In the genomic region with DNA sequence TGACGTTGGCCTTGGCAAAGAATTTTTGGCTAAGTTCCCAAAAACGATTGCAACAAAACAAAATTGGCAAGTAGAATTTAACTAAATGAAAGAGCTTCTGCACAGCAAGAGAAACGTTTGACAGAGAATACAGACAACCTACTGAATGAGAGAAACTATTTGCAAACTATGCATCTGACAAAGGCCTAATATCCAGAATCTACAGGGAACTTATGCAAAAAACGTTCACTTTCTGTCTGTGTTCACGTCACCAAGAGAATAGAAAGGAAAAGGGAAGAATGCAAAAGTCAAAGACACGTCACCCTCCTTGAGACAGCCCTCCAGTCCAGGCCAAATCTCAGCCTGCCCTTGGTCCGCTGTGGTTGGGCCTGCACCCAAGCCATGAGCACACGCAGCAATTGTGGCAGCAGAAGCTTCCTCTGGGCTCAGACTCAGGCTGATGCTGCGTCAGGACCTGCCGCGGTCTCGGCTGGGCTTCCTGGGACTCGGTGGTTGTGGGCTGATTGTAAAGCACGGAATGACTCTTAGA, we compare ENCODE assay signal across 8 cellular contexts.
DNase-seq lines count a peak whose midpoint lies in the region; ATAC-seq and TF ChIP-seq lines count a peak whose summit lies in the region.
"Not testable (repeated sequence)": the region's sequence is repeated elsewhere in the genome, so short reads cannot be mapped to it uniquely, and the experiment has no call there.

No MANE protein-coding gene starts in this region.

- not testable (repeated sequence) for H3K9ac ChIP-seq in MM.1S (ENCODE audit: low read length)

- H3K4me1 ChIP-seq in CD8-positive, alpha-beta memory T cell (ENCODE audit: insufficient read depth, low read length); MM.1S (ENCODE audit: low read length); adrenal gland (replicated peaks in 1 of 2); psoas muscle; upper lobe of right lung: not testable (repeated sequence)

- H3K27me3 Mint-ChIP-seq in CD8-positive, alpha-beta memory T cell; T-helper 17 cell: not testable (repeated sequence)

- H3K4me2 ChIP-seq in MM.1S (ENCODE audit: low read depth, low read length) = peak overlapping the region; percentile 17; the same call in 1 of the 2 replicates

- H2AFZ ChIP-seq in MM.1S (ENCODE audit: low read length) = not testable (repeated sequence)

- not testable (repeated sequence) for H3K4me3 ChIP-seq in CD8-positive, alpha-beta memory T cell (ENCODE audit: low read length); MM.1S (ENCODE audit: low read length)
- H3K4me3 ChIP-seq in adrenal gland = peak overlapping the region in 1 of 4 donors; percentile 50
- peak overlapping the region; percentile 49 for H3K4me3 ChIP-seq in psoas muscle
- H3K4me3 ChIP-seq in upper lobe of right lung = peak overlapping the region; percentile 28

- POLR2A ChIA-PET in CD8-positive, alpha-beta memory T cell (lab: Charles Lee) = not testable (repeated sequence)

- TF ChIP-seq POLR2A in adrenal gland (IDR thresholded peaks at IDR 0.05) = peak in 1 of 2 donors; percentile 74

- not testable (repeated sequence) for H3K27ac ChIP-seq in CD8-positive, alpha-beta memory T cell (ENCODE audit: low read depth, low read length)
- H3K27ac ChIP-seq in MM.1S (ENCODE audit: low read length) (peak overlapping the region; percentile 32; the same call in 1 of the 2 replicates), adrenal gland (peak overlapping the region; percentile 74 to 84 (median 78)), psoas muscle (peak overlapping the region; percentile 84), upper lobe of right lung (peak overlapping the region; percentile 72)

- not testable (repeated sequence) for H3K36me3 Mint-ChIP-seq in CD8-positive, alpha-beta memory T cell; T-helper 17 cell (ENCODE audit: low read depth)

- not testable (repeated sequence) for H4K20me1 ChIP-seq in MM.1S (ENCODE audit: insufficient read depth, low read length)

- H3K36me3 ChIP-seq in CD8-positive, alpha-beta memory T cell (ENCODE audit: insufficient read depth, low read length); MM.1S (replicated peaks; ENCODE audit: insufficient read depth, low read length); adrenal gland (replicated peaks in 1 of 2); psoas muscle (ENCODE audit: insufficient read depth in 1 of 2, low read depth in 1 of 2); upper lobe of right lung: not testable (repeated sequence)

- H3K9me2 ChIP-seq in MM.1S (replicated peaks; ENCODE audit: insufficient read depth, low read length) = not testable (repeated sequence)

- not testable (repeated sequence) for TF ChIP-seq CTCF in MM.1S (IDR thresholded peaks at IDR 0.05; ENCODE audit: low read length); adrenal gland (IDR thresholded peaks at IDR 0.05); psoas muscle (IDR thresholded peaks at IDR 0.05); upper lobe of right lung (IDR thresholded peaks at IDR 0.05)

- not testable (repeated sequence) for H3F3A ChIP-seq in MM.1S (ENCODE audit: insufficient read depth, low read length)

- not testable (repeated sequence) for H3K27me3 ChIP-seq in CD8-positive, alpha-beta memory T cell (ENCODE audit: insufficient read depth, low read length, poor library complexity, severe bottlenecking); MM.1S (replicated peaks; ENCODE audit: insufficient read depth, low read length); adrenal gland; psoas muscle (ENCODE audit: insufficient read depth in 3 of 3, low read length in 2 of 3); upper lobe of right lung

- H3K9me3 ChIP-seq in CD8-positive, alpha-beta memory T cell (ENCODE audit: low read length); MM.1S (replicated peaks; ENCODE audit: insufficient read depth, low read length); T-helper 17 cell (ENCODE audit: control insufficient read depth, low read length, poor library complexity, severe bottlenecking); adrenal gland (replicated peaks in 1 of 3); psoas muscle; upper lobe of right lung: not testable (repeated sequence)

- 1 to 8% (median 3%) methylated on average over 7 to 8 of the region's 14 CpGs for WGBS in adrenal gland, 4 donors
- WGBS in psoas muscle, 3 donors = 2 to 10% (median 4%) methylated on average over 6 to 7 of the region's 14 CpGs

- intact Hi-C loops in adrenal gland (cut with DNase I); left colon (cut with DNase I, micrococcal nuclease); psoas muscle (cut with DNase I); upper lobe of right lung (cut with DNase I): not testable (repeated sequence)

- CTCF ChIA-PET in CD8-positive, alpha-beta memory T cell (lab: Charles Lee) = not testable (repeated sequence)

- H3K79me2 ChIP-seq in MM.1S (ENCODE audit: low read length) = not testable (repeated sequence)

- H3K27ac Mint-ChIP-seq in CD8-positive, alpha-beta memory T cell = peak overlapping the region; percentile 49 to 96 (median 88)
- peak overlapping the region; percentile 75 for H3K27ac Mint-ChIP-seq in T-helper 17 cell

- peaks cover 16 to 21% (median 20%) of the 10 kb centered on the region in 3 donors for H3K4me1 Mint-ChIP-seq in CD8-positive, alpha-beta memory T cell
- H3K4me1 Mint-ChIP-seq in T-helper 17 cell = peaks cover 15% of the 10 kb centered on the region

- peak overlapping the region; percentile 11 to 73 (median 40) for H3K4me3 Mint-ChIP-seq in CD8-positive, alpha-beta memory T cell
- H3K4me3 Mint-ChIP-seq in T-helper 17 cell = peak overlapping the region; percentile 43

- not testable (repeated sequence) for H3K9me3 Mint-ChIP-seq in CD8-positive, alpha-beta memory T cell

- ATAC-seq in T-helper 17 cell (peak; percentile 90), esophagus mucosa (peak; percentile 88), left colon (peak; percentile 3), psoas muscle (peak; percentile 95 to 97 (median 96)), upper lobe of right lung (peak; percentile 90)

- not testable (repeated sequence) for DNase-seq in CD8-positive, alpha-beta memory T cell; T-helper 17 cell; left colon; psoas muscle; upper lobe of right lung
- DNase-seq in MM.1S = peak; percentile 10
- DNase-seq in adrenal gland = peak in 5 of 7 donors; percentile 33 to 58 (median 38)

Comparison
In these comparisons a context has a peak if more than half of its experiments do, and no peak if none do; other contexts are left out.
1. ATAC-seq: peak in every context shown above with its lines; median percentile 96 in psoas muscle; 90 in T-helper 17 cell; 90 in upper lobe of right lung; 88 in esophagus mucosa; 3 in left colon.